ENCODE assay signal across 1 cellular context in genomic region chr1:62436466-62437272, GRCh38.
TF ChIP-seq lines count a peak whose summit lies in the region.

USP1 (plus strand) TSS chr1:62437049; CDS start chr1:62439868, 2,819 bp downstream.

TF ChIP-seq in HepG2, 621 proteins besides CTCF, POLR2A, EP300 and RAD21 (continued from another document and continues in another):
- TF ChIP-seq, protein P1, sequence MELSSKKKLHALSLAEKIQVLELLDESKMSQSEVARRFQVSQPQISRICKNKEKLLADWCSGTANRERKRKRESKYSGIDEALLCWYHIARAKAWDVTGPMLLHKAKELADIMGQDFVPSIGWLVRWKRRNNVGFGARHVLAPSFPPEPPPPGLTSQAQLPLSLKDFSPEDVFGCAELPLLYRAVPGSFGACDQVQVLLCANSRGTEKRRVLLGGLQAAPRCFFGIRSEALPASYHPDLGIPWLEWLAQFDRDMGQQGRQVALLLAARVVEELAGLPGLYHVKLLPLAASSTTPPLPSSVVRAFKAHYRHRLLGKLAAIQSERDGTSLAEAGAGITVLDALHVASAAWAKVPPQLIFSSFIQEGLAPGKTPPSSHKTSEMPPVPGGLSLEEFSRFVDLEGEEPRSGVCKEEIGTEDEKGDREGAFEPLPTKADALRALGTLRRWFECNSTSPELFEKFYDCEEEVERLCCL (CRISPR knock-in tag; IDR thresholded peaks at IDR 0.05; ENCODE audit: borderline replicate concordance): no peak
- TF ChIP-seq ATF7-NPFF (CRISPR knock-in tag; IDR thresholded peaks at IDR 0.05; ENCODE audit: low read depth) (0 out of 2 replicates have a peak, but pooled peaks have one; percentile 11), ASH2L (IDR thresholded peaks at IDR 0.05; ENCODE audit: insufficient read length, low read depth, low read length) (peak; percentile 89), PHF20 (CRISPR knock-in tag; IDR thresholded peaks at IDR 0.05) (no peak; the same call in 1 of the 2 replicates), ZNF230 (CRISPR knock-in tag; IDR thresholded peaks at IDR 0.05) (no peak), TFE3 (CRISPR knock-in tag; IDR thresholded peaks at IDR 0.05) (peak; percentile 71), CHD2 (IDR thresholded peaks at IDR 0.05; ENCODE audit: low read depth, low read length) (0 out of 2 replicates have a peak, but pooled peaks have one; percentile 11), HOXA9 (CRISPR knock-in tag; IDR thresholded peaks at IDR 0.05; ENCODE audit: borderline replicate concordance) (no peak), ZNF496 (CRISPR knock-in tag; IDR thresholded peaks at IDR 0.05; ENCODE audit: insufficient replicate concordance) (no peak), ZNF605 (CRISPR knock-in tag; IDR thresholded peaks at IDR 0.05) (peak; percentile 30; the same call in 1 of the 2 replicates), KLF12 (CRISPR knock-in tag; IDR thresholded peaks at IDR 0.05; ENCODE audit: borderline replicate concordance) (peak; percentile 14; the same call in 1 of the 2 replicates), CHCHD3 (CRISPR knock-in tag; IDR thresholded peaks at IDR 0.05) (0 out of 2 replicates have a peak, but pooled peaks have one; percentile 20), SETDB1 (CRISPR knock-in tag; IDR thresholded peaks at IDR 0.05; ENCODE audit: borderline replicate concordance) (no peak), ZNF660 (CRISPR knock-in tag; IDR thresholded peaks at IDR 0.05; ENCODE audit: borderline replicate concordance, low read depth) (no peak; the same call in 1 of the 2 replicates), BHLHE40 (IDR thresholded peaks at IDR 0.05; ENCODE audit: low read length) (no peak), ZNF205 (CRISPR knock-in tag; IDR thresholded peaks at IDR 0.05) (peak; percentile 75), THAP9 (CRISPR knock-in tag; IDR thresholded peaks at IDR 0.05; ENCODE audit: borderline replicate concordance) (no peak), ZNF572 (CRISPR knock-in tag; IDR thresholded peaks at IDR 0.05) (peak; percentile 95; the same call in 1 of the 2 replicates), SMAD1 (CRISPR knock-in tag; IDR thresholded peaks at IDR 0.05; ENCODE audit: borderline replicate concordance, low read depth) (peak; percentile 35; the same call in 1 of the 2 replicates), GABPA (IDR thresholded peaks at IDR 0.05; ENCODE audit: low read depth, low read length) (no peak), GABPA (CRISPR knock-in tag; IDR thresholded peaks at IDR 0.05; ENCODE audit: low read depth) (peak; percentile 2; the same call in 1 of the 2 replicates), USF2 (IDR thresholded peaks at IDR 0.05; ENCODE audit: low read depth, low read length) (no peak), USF2 (CRISPR knock-in tag; IDR thresholded peaks at IDR 0.05; ENCODE audit: borderline replicate concordance) (no peak), DMAP1 (CRISPR knock-in tag; IDR thresholded peaks at IDR 0.05) (peak; percentile 74; the same call in 1 of the 2 replicates), HIC2 (CRISPR knock-in tag; IDR thresholded peaks at IDR 0.05; ENCODE audit: low read depth) (no peak), TSC22D2 (CRISPR knock-in tag; IDR thresholded peaks at IDR 0.05; ENCODE audit: borderline replicate concordance) (peak; percentile 47; the same call in 1 of the 2 replicates), ZNF10 (CRISPR knock-in tag; IDR thresholded peaks at IDR 0.05; ENCODE audit: borderline replicate concordance, low read depth) (peak; percentile 100), E2F1 (CRISPR knock-in tag; IDR thresholded peaks at IDR 0.05) (peak; percentile 97), ZNF296 (CRISPR knock-in tag; conservative IDR thresholded peaks at IDR 0.05) (0 out of 2 replicates have a peak, but pooled peaks have one; percentile 20)
- TF ChIP-seq, protein P2, sequence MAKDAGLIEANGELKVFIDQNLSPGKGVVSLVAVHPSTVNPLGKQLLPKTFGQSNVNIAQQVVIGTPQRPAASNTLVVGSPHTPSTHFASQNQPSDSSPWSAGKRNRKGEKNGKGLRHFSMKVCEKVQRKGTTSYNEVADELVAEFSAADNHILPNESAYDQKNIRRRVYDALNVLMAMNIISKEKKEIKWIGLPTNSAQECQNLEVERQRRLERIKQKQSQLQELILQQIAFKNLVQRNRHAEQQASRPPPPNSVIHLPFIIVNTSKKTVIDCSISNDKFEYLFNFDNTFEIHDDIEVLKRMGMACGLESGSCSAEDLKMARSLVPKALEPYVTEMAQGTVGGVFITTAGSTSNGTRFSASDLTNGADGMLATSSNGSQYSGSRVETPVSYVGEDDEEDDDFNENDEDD (CRISPR knock-in tag; IDR thresholded peaks at IDR 0.05; ENCODE audit: borderline replicate concordance): peak; percentile 89
- TF ChIP-seq, protein P3, sequence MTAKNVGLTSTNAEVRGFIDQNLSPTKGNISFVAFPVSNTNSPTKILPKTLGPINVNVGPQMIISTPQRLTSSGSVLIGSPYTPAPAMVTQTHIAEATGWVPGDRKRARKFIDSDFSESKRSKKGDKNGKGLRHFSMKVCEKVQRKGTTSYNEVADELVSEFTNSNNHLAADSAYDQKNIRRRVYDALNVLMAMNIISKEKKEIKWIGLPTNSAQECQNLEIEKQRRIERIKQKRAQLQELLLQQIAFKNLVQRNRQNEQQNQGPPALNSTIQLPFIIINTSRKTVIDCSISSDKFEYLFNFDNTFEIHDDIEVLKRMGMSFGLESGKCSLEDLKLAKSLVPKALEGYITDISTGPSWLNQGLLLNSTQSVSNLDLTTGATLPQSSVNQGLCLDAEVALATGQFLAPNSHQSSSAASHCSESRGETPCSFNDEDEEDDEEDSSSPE (CRISPR knock-in tag; IDR thresholded peaks at IDR 0.05): peak; percentile 87
- TF ChIP-seq, protein P4, sequence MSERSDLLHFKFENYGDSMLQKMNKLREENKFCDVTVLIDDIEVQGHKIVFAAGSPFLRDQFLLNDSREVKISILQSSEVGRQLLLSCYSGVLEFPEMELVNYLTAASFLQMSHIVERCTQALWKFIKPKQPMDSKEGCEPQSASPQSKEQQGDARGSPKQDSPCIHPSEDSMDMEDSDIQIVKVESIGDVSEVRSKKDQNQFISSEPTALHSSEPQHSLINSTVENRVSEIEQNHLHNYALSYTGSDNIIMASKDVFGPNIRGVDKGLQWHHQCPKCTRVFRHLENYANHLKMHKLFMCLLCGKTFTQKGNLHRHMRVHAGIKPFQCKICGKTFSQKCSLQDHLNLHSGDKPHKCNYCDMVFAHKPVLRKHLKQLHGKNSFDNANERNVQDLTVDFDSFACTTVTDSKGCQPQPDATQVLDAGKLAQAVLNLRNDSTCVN (CRISPR knock-in tag; IDR thresholded peaks at IDR 0.05; ENCODE audit: borderline replicate concordance): no peak
- TF ChIP-seq, protein P5, sequence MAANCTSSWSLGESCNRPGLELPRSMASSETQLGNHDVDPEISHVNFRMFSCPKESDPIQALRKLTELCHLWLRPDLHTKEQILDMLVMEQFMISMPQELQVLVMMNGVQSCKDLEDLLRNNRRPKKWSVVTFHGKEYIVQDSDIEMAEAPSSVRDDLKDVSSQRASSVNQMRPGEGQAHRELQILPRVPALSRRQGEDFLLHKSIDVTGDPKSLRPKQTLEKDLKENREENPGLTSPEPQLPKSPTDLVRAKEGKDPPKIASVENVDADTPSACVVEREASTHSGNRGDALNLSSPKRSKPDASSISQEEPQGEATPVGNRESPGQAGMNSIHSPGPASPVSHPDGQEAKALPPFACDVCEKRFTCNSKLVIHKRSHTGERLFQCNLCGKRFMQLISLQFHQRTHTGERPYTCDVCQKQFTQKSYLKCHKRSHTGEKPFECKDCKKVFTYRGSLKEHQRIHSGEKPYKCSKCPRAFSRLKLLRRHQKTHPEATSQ (CRISPR knock-in tag; IDR thresholded peaks at IDR 0.05; ENCODE audit: borderline replicate concordance): no peak
- TF ChIP-seq, protein P6, sequence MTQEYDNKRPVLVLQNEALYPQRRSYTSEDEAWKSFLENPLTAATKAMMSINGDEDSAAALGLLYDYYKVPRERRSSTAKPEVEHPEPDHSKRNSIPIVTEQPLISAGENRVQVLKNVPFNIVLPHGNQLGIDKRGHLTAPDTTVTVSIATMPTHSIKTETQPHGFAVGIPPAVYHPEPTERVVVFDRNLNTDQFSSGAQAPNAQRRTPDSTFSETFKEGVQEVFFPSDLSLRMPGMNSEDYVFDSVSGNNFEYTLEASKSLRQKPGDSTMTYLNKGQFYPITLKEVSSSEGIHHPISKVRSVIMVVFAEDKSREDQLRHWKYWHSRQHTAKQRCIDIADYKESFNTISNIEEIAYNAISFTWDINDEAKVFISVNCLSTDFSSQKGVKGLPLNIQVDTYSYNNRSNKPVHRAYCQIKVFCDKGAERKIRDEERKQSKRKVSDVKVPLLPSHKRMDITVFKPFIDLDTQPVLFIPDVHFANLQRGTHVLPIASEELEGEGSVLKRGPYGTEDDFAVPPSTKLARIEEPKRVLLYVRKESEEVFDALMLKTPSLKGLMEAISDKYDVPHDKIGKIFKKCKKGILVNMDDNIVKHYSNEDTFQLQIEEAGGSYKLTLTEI (CRISPR knock-in tag; conservative IDR thresholded peaks at IDR 0.05): no peak
- TF ChIP-seq, protein P7, sequence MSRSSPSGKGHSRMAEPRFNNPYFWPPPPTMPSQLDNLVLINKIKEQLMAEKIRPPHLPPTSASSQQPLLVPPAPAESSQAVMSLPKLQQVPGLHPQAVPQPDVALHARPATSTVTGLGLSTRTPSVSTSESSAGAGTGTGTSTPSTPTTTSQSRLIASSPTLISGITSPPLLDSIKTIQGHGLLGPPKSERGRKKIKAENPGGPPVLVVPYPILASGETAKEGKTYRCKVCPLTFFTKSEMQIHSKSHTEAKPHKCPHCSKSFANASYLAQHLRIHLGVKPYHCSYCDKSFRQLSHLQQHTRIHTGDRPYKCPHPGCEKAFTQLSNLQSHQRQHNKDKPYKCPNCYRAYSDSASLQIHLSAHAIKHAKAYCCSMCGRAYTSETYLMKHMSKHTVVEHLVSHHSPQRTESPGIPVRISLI (CRISPR knock-in tag; IDR thresholded peaks at IDR 0.05; ENCODE audit: borderline replicate concordance): peak; percentile 95
